18 cellular contexts compared by ENCODE assay signal in the genomic region with DNA sequence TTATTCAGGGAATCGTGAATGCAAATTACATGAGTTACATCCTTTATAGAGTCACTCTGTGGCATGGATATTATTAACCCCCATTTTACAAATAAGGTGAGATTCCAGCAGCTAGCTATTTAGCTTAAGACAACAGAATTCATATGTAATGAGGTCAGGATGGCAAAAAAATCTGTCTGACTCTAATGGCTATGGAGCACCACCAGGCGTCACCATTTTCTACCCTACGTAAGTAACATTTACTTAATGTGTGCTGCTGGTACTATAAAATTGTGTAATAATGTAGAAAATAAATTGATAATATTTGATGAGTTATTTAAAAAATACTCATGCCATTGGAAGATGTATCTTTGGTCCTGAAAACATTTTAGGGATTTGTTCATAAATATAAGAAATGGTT.
DNase-seq lines count a peak whose midpoint lies in the region; ATAC-seq and TF ChIP-seq lines count a peak whose summit lies in the region.
"Had no signal": no experiment of that assay in that cellular context is flagged by ENCODE, and none has a peak within 500 bp of the region (broad histone marks: within the 10 kb centered on the region; RNA-seq: fewer than 3 reads in every experiment).

No MANE protein-coding gene starts in this region.

- H3K36me3 Mint-ChIP-seq in endothelial cell (ENCODE audit: low read depth, unreplicated experiment): no peaks in the 10 kb centered on the region
- no peaks in the 10 kb centered on the region for H3K36me3 Mint-ChIP-seq in progenitor cell of endocrine pancreas (ENCODE audit: insufficient read depth)
- H3K36me3 Mint-ChIP-seq in stimulated activated memory B cell treated with anti-CD40 and anti-IgM and Interleukin-4, amounts not matched to agents 10 μg/mL and 1 μg/mL and 100 μg/mL, for 72 hours: no peaks in the 10 kb centered on the region

- no peak overlapping the region for H3K27ac Mint-ChIP-seq in endothelial cell (ENCODE audit: unreplicated experiment)
- H3K27ac Mint-ChIP-seq in progenitor cell of endocrine pancreas: no peak overlapping the region
- H3K27ac Mint-ChIP-seq in stimulated activated memory B cell treated with anti-CD40 and anti-IgM and Interleukin-4, amounts not matched to agents 10 μg/mL and 1 μg/mL and 100 μg/mL, for 72 hours: no peak overlapping the region
- H3K27ac Mint-ChIP-seq: activated CD8-positive, alpha-beta T cell treated with anti-CD3 and anti-CD28 coated beads, Interleukin-2, amount 10 ng/mL, durations not matched to agents 7 days and 5 days; dendritic cell treated with granulocyte-macrophage colony-stimulating factor and Interleukin-4, amounts not matched to agents 40 ng/mL and 50 ng/mL, for 4 days; stimulated activated naive CD8-positive, alpha-beta T cell treated with anti-CD3 and anti-CD28 coated beads, Interleukin-15, Interleukin-2, amounts not matched to agents 100 ng/mL and 50 ng/mL, for 24 hours had no signal

- no peak for ATAC-seq in stimulated activated memory B cell treated with anti-CD40 and anti-IgM and Interleukin-4, amounts not matched to agents 10 μg/mL and 1 μg/mL and 100 μg/mL, for 72 hours
- ATAC-seq in Right ventricle myocardium superior (ENCODE audit: poor library complexity) (no peak), gastroesophageal sphincter (no peak)
- ATAC-seq: activated CD8-positive, alpha-beta T cell treated with anti-CD3 and anti-CD28 coated beads, Interleukin-2, amount 10 ng/mL, durations not matched to agents 7 days and 5 days; pancreas had no signal

- H3K27me3 Mint-ChIP-seq in endothelial cell (ENCODE audit: unreplicated experiment) (peaks cover 2% of the 10 kb centered on the region), progenitor cell of endocrine pancreas (no peaks in the 10 kb centered on the region)
- H3K27me3 Mint-ChIP-seq in stimulated activated memory B cell treated with anti-CD40 and anti-IgM and Interleukin-4, amounts not matched to agents 10 μg/mL and 1 μg/mL and 100 μg/mL, for 72 hours: no peaks in the 10 kb centered on the region
- H3K27me3 Mint-ChIP-seq: dendritic cell treated with granulocyte-macrophage colony-stimulating factor and Interleukin-4, amounts not matched to agents 40 ng/mL and 50 ng/mL, for 4 days; stimulated activated naive CD8-positive, alpha-beta T cell treated with anti-CD3 and anti-CD28 coated beads, Interleukin-15, Interleukin-2, amounts not matched to agents 100 ng/mL and 50 ng/mL, for 24 hours had no signal

- H3K4me1 Mint-ChIP-seq in endothelial cell (ENCODE audit: unreplicated experiment) (no peaks in the 10 kb centered on the region), progenitor cell of endocrine pancreas (ENCODE audit: low read depth) (no peaks in the 10 kb centered on the region)
- H3K4me1 Mint-ChIP-seq in stimulated activated memory B cell treated with anti-CD40 and anti-IgM and Interleukin-4, amounts not matched to agents 10 μg/mL and 1 μg/mL and 100 μg/mL, for 72 hours: no peaks in the 10 kb centered on the region

- H3K27ac ChIP-seq in gastroesophageal sphincter: no peak overlapping the region
- H3K27ac ChIP-seq: pancreas, SJSA1, spleen had no signal

- H3K4me3 ChIP-seq in NT2/D1 (ENCODE audit: insufficient read length, low read depth) (no peak overlapping the region), gastroesophageal sphincter (no peak overlapping the region)
- H3K4me3 ChIP-seq: pancreas, SJSA1, spleen had no signal

- TF ChIP-seq CTCF in endothelial cell (IDR thresholded peaks at IDR 0.05; ENCODE audit: unreplicated experiment) (peak; percentile 35), progenitor cell of endocrine pancreas (IDR thresholded peaks at IDR 0.05; ENCODE audit: unreplicated experiment) (peak; percentile 51), gastroesophageal sphincter (IDR thresholded peaks at IDR 0.05) (no peak)

- TF ChIP-seq EP300 in gastroesophageal sphincter (IDR thresholded peaks at IDR 0.05): no peak

- H3K4me1 ChIP-seq in NT2/D1 (ENCODE audit: insufficient read depth, insufficient read length) (no peaks in the 10 kb centered on the region), gastroesophageal sphincter (no peaks in the 10 kb centered on the region)
- H3K4me1 ChIP-seq: pancreas, SJSA1, spleen had no signal

- H3K27me3 ChIP-seq in NT2/D1 (ENCODE audit: insufficient read depth, insufficient read length) (no peaks in the 10 kb centered on the region), gastroesophageal sphincter (no peaks in the 10 kb centered on the region)
- H3K27me3 ChIP-seq: pancreas, SJSA1, spleen had no signal

- WGBS in gastroesophageal sphincter (ENCODE audit: low coverage in 1 of 2), 2 donors: 92 to 94% methylated on average over 3 of the region's 3 CpGs

- intact Hi-C loops in Right ventricle myocardium superior (cut with DNase I): no loop called here

- no peak for TF ChIP-seq POLR2A in gastroesophageal sphincter (IDR thresholded peaks at IDR 0.05)

- H3K4me3 Mint-ChIP-seq in endothelial cell (ENCODE audit: unreplicated experiment) (no peak overlapping the region), progenitor cell of endocrine pancreas (ENCODE audit: low read depth) (no peak overlapping the region)
- no peak overlapping the region for H3K4me3 Mint-ChIP-seq in stimulated activated memory B cell treated with anti-CD40 and anti-IgM and Interleukin-4, amounts not matched to agents 10 μg/mL and 1 μg/mL and 100 μg/mL, for 72 hours
- H3K4me3 Mint-ChIP-seq: activated CD8-positive, alpha-beta T cell treated with anti-CD3 and anti-CD28 coated beads, Interleukin-2, amount 10 ng/mL, durations not matched to agents 7 days and 5 days; dendritic cell treated with granulocyte-macrophage colony-stimulating factor and Interleukin-4, amounts not matched to agents 40 ng/mL and 50 ng/mL, for 4 days; stimulated activated naive CD8-positive, alpha-beta T cell treated with anti-CD3 and anti-CD28 coated beads, Interleukin-15, Interleukin-2, amounts not matched to agents 100 ng/mL and 50 ng/mL, for 24 hours had no signal

- H3K9ac ChIP-seq in NT2/D1 (ENCODE audit: insufficient read length, low read depth): no peak overlapping the region

- H3K9me3 ChIP-seq in NT2/D1 (ENCODE audit: insufficient read depth, low read length) (no peaks in the 10 kb centered on the region), gastroesophageal sphincter (no peaks in the 10 kb centered on the region)
- H3K9me3 ChIP-seq: pancreas, SJSA1 had no signal

- peak; percentile 7 for DNase-seq in SIG-M5 treated with dmso at 0.1 percent for 504 hours (lab: John Stamatoyannopoulos, UW; ENCODE audit: unreplicated experiment)
- DNase-seq in SIG-M5 (lab: John Stamatoyannopoulos, UW): no peak
- DNase-seq in NT2/D1 (ENCODE audit: low read depth, low spot score): peak; percentile 40
- no peak for DNase-seq in endothelial cell (ENCODE audit: low spot score)
- no peak for DNase-seq in progenitor cell of endocrine pancreas (ENCODE audit: low spot score, unreplicated experiment)
- no peak for DNase-seq in Right ventricle myocardium superior
- DNase-seq: activated CD8-positive, alpha-beta T cell treated with anti-CD3 and anti-CD28 coated beads, Interleukin-2, amount 10 ng/mL, durations not matched to agents 7 days and 5 days; anterior cingulate cortex; KBM-7; NCI-H1436; NCI-H524 treated with DMSO at 0.1 percent for 48 hours; pancreas; spleen had no signal

- H3K36me3 ChIP-seq in NT2/D1 (ENCODE audit: insufficient read depth, insufficient read length, low read length) (no peaks in the 10 kb centered on the region), gastroesophageal sphincter (no peaks in the 10 kb centered on the region)
- H3K36me3 ChIP-seq: pancreas, SJSA1, spleen had no signal

- H3K9me3 Mint-ChIP-seq in endothelial cell (ENCODE audit: unreplicated experiment): no peaks in the 10 kb centered on the region
- no peaks in the 10 kb centered on the region for H3K9me3 Mint-ChIP-seq in progenitor cell of endocrine pancreas (ENCODE audit: low read depth)
- H3K9me3 Mint-ChIP-seq in stimulated activated memory B cell treated with anti-CD40 and anti-IgM and Interleukin-4, amounts not matched to agents 10 μg/mL and 1 μg/mL and 100 μg/mL, for 72 hours: no peaks in the 10 kb centered on the region
- H3K9me3 Mint-ChIP-seq: dendritic cell treated with granulocyte-macrophage colony-stimulating factor and Interleukin-4, amounts not matched to agents 40 ng/mL and 50 ng/mL, for 4 days had no signal

Comparison
In these comparisons a context has a peak if more than half of its experiments do, and no peak if none do; other contexts are left out.
1. DNase-seq: peak in SIG-M5 treated with dmso at 0.1 percent for 504 hours (single experiment) and NT2/D1 (single experiment); none in SIG-M5 (single experiment), endothelial cell (single experiment), progenitor cell of endocrine pancreas (single experiment) and Right ventricle myocardium superior (single experiment).
2. CTCF ChIP-seq: peak in endothelial cell (single experiment) and progenitor cell of endocrine pancreas (single experiment); none in gastroesophageal sphincter (0 of 4).